Comparison of ENCODE assay signal across 19 cellular contexts in the genomic region with DNA sequence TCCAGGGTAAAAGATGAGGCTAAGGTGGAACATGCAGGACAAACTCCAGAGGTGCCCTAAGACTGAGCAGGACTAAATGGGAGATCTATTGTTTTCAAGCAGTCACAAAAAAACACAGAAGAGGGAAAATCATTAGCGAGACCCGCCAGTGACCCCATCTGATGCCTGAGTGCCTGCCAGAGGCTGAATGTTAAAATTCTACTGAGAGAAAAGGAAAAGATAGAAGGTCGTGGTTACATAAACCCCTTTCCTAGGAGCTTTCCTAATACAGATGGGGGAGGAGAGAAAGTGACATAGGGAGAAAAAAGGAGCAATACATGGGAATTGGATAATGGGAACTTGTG.
"Had no signal": no experiment of that assay in that cellular context is flagged by ENCODE, and none has a peak within 500 bp of the region (broad histone marks: within the 10 kb centered on the region; RNA-seq: fewer than 3 reads in every experiment).

No MANE protein-coding gene starts in this region.

- H3K4me1 ChIP-seq: adrenal gland, breast epithelium had no signal

- FAIRE-seq: colon, TTC549, urothelium cell line had no signal

- H3K27me3 ChIP-seq: adrenal gland, breast epithelium, foreskin keratinocyte, hepatocyte had no signal

- H3K36me3 ChIP-seq: adrenal gland, breast epithelium, WERI-Rb-1 had no signal

- H2AFZ ChIP-seq: hepatocyte had no signal

- H3K9me3 ChIP-seq: adrenal gland, breast epithelium, mucosa of descending colon had no signal

- DNase-seq: activated CD4-positive, alpha-beta T cell treated with anti-CD3 and anti-CD28 coated beads for 1 hour; activated CD4-positive, alpha-beta T cell treated with anti-CD3 and anti-CD28 coated beads, Interleukin-2, amount 50 U/mL, for 1 hour; activated T-cell treated with anti-CD3 and anti-CD28 coated beads, Interleukin-2, amount 50 U/mL, for 1 hour; adrenal gland; effector memory CD4-positive, alpha-beta T cell; foreskin keratinocyte; left cardiac atrium; mucosa of descending colon; stimulated activated CD4-positive, alpha-beta T cell treated with anti-CD3 and anti-CD28 coated beads, Interleukin-2, amount 100 ng/mL, for 48 hours; stimulated activated CD8-positive, alpha-beta memory T cell treated with anti-CD3 and anti-CD28 coated beads, Interleukin-4, amount 100 ng/mL, for 48 hours; stimulated activated naive B cell treated with anti-CD40 and anti-IgM and Interleukin-4, amounts not matched to agents 10 μg/mL and 1 μg/mL and 100 μg/mL, for 72 hours; T-helper 1 cell; WERI-Rb-1 had no signal

- H3K27ac ChIP-seq: adrenal gland, breast epithelium, foreskin keratinocyte, hepatocyte, WERI-Rb-1 had no signal

- ATAC-seq: activated naive CD4-positive, alpha-beta T cell treated with anti-CD3 and anti-CD28 coated beads, Interleukin-2, amount 50 U/mL, for 72 hours; foreskin keratinocyte; left cardiac atrium; mucosa of descending colon; stimulated activated naive B cell treated with anti-CD40 and anti-IgM and Interleukin-4, amounts not matched to agents 10 μg/mL and 1 μg/mL and 100 μg/mL, for 72 hours had no signal

- H3K4me3 ChIP-seq: adrenal gland, breast epithelium, hepatocyte, mucosa of descending colon had no signal

- H3K79me2 ChIP-seq: hepatocyte had no signal

- H3K4me2 ChIP-seq: hepatocyte had no signal
